In the genomic region with DNA sequence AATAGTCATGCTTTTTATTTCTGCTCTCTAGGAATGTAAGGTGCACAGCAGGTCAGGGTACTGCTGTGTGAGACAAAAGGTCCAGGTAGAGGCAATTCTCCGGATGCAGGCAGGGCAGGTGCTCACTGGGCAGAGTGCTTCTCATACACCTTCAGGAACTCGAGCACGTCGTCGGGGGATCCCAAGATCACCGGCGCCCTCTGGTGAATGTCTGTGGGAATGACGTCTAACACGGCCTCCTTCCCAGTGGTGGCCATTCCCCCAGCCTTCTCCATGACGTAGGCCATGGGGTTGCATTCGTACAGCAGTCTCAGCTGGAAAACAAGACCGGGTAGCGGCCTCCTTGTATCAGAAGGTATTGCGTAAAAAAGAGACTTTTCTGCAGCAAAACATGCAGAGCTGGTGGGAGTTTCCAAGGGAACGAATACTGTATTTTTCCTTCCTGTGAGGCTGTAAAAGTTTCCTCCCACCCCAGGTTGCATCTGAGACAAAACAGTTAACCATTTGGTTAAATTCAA, we compare ENCODE assay signal across 9 cellular contexts. TPM values are rescaled to one million over a fixed set of nuclear protein-coding genes. Genes with fewer than 3 reads are reported as not detected.
DNase-seq lines count a peak whose midpoint lies in the region; FAIRE-seq and TF ChIP-seq lines count a peak whose summit lies in the region.
"Had no signal": no experiment of that assay in that cellular context is flagged by ENCODE, and none has a peak within 500 bp of the region (broad histone marks: within the 10 kb centered on the region; RNA-seq: fewer than 3 reads in every experiment).

No MANE protein-coding gene starts in this region.

- H3K4me3 ChIP-seq in GM06990 (replicated peaks; ENCODE audit: low read depth, low read length) (no peak overlapping the region), cardiac muscle cell (no peak overlapping the region)

- H3K36me3 Mint-ChIP-seq in progenitor cell of endocrine pancreas (ENCODE audit: insufficient read depth): no peaks in the 10 kb centered on the region

- H3K9me3 Mint-ChIP-seq in progenitor cell of endocrine pancreas (ENCODE audit: low read depth): no peaks in the 10 kb centered on the region

- H3K4me3 Mint-ChIP-seq in progenitor cell of endocrine pancreas (ENCODE audit: low read depth): no peak overlapping the region

- H3K27me3 ChIP-seq in GM06990 (replicated peaks; ENCODE audit: control insufficient read depth, insufficient read depth, low read length) (no peaks in the 10 kb centered on the region; the same call in none of the 2 replicates), cardiac muscle cell (no peaks in the 10 kb centered on the region)

- H3K36me3 ChIP-seq in GM06990 (ENCODE audit: control insufficient read depth, insufficient read depth, low read length) (no peaks in the 10 kb centered on the region), cardiac muscle cell (no peaks in the 10 kb centered on the region)

- FAIRE-seq in urothelium cell line (lab: Jason Lieb, UNC): peak; percentile 55

- H3K9me3 ChIP-seq in cardiac muscle cell (ENCODE audit: low read depth): no peaks in the 10 kb centered on the region

- H3K27ac ChIP-seq in cardiac muscle cell: no peak overlapping the region

- no peak overlapping the region for H3K27ac Mint-ChIP-seq in progenitor cell of endocrine pancreas

- TF ChIP-seq CTCF in GM06990 (IDR thresholded peaks at IDR 0.05; ENCODE audit: insufficient read depth, low read length, poor library complexity, severe bottlenecking) (peak; percentile 89), cardiac muscle cell (IDR thresholded peaks at IDR 0.05; ENCODE audit: low read depth, low read length) (peak; percentile 76), progenitor cell of endocrine pancreas (IDR thresholded peaks at IDR 0.05; ENCODE audit: unreplicated experiment) (peak; percentile 70)

- H3K4me1 ChIP-seq in cardiac muscle cell (ENCODE audit: low read depth): peaks cover 19% of the 10 kb centered on the region

- H3K27me3 Mint-ChIP-seq in progenitor cell of endocrine pancreas: no peaks in the 10 kb centered on the region

- DNase-seq in GM06990 (ENCODE audit: extremely low read depth, insufficient read length) (peak; percentile 37), LHCN-M2 (ENCODE audit: low read depth) (peak; percentile 54), SK-MEL-5 (ENCODE audit: low read depth, low spot score) (peak; percentile 80), cardiac muscle cell (ENCODE audit: low read depth in 1 of 2, low spot score in 1 of 2) (peak; percentile 73 to 91), progenitor cell of endocrine pancreas (ENCODE audit: low spot score, unreplicated experiment) (peak; percentile 75), urothelium cell line (ENCODE audit: low spot score) (peak; percentile 88), NCI-H446 treated with DMSO at 0.1 percent for 48 hours (lab: John Stamatoyannopoulos, UW) (no peak)
- DNase-seq in activated naive CD4-positive, alpha-beta T cell treated with anti-CD3 and anti-CD28 coated beads, Interleukin-2, amount 50 U/mL, for 16 hours: peak; percentile 69

- peaks cover 41% of the 10 kb centered on the region for H3K4me1 Mint-ChIP-seq in progenitor cell of endocrine pancreas (ENCODE audit: low read depth)

- in situ Hi-C loops in SK-MEL-5 (cut with HindIII; ENCODE audit: low pct_unique_long_range_greater_than_20kb, low sequenced_read_pairs): no loop called here

RNA-seq across cellular contexts. Expression of gene FBP2, which starts 9.7 kb away (rescaled TPM):
- total RNA-seq in LHCN-M2 (2014; rRNA removed) (not detected in 2 replicates), cardiac muscle cell (not detected in 2 replicates), progenitor cell of endocrine pancreas (not detected in 2 replicates)
- not detected for polyA plus RNA-seq in LHCN-M2 (2012)
- total RNA-seq in SK-MEL-5 (2014; rRNA removed; shearing (Covaris generic)): not detected in 2 replicates
- not detected in 2 replicates for polyA plus RNA-seq in SK-MEL-5 (2015; cell fraction: cytosol; rRNA removed)
- polyA plus RNA-seq in SK-MEL-5 (2015; cell fraction: nucleus; rRNA removed): not detected in 2 replicates
- polyA plus RNA-seq in cardiac muscle cell: 0.32 TPM in 2 replicates
- total RNA-seq: glomerular endothelial cell had no signal

RNA-seq across cellular contexts. Expression of gene FBP1, which starts 36.0 kb away (rescaled TPM):
- total RNA-seq in LHCN-M2 (2014; rRNA removed) (not detected in 2 replicates), cardiac muscle cell (0.46 and 2.9 TPM in 2 replicates), progenitor cell of endocrine pancreas (4.6 and 6.0 TPM in 2 replicates)
- polyA plus RNA-seq in LHCN-M2 (2012): 0.18 TPM
- 0.71 TPM in 1 of 2 replicates, not detected in the other for total RNA-seq in SK-MEL-5 (2014; rRNA removed; shearing (Covaris generic))
- polyA plus RNA-seq in SK-MEL-5 (2015; cell fraction: cytosol; rRNA removed): 0.33 TPM in 1 of 2 replicates, not detected in the other
- polyA plus RNA-seq in SK-MEL-5 (2015; cell fraction: nucleus; rRNA removed): not detected in 2 replicates
- 1.3 and 3.1 TPM in 2 replicates for polyA plus RNA-seq in cardiac muscle cell

RNA-seq across cellular contexts. Expression of gene PCAT7, which starts 48.4 kb away (rescaled TPM):
- total RNA-seq in LHCN-M2 (2014; rRNA removed): not detected in 2 replicates
- polyA plus RNA-seq in LHCN-M2 (2012): not detected
- total RNA-seq in SK-MEL-5 (2014; rRNA removed; shearing (Covaris generic)): 0.16 TPM in 1 of 2 replicates, not detected in the other
- 0.09 and 0.42 TPM in 2 replicates for polyA plus RNA-seq in SK-MEL-5 (2015; cell fraction: cytosol; rRNA removed)
- 0.23 and 0.25 TPM in 2 replicates for polyA plus RNA-seq in SK-MEL-5 (2015; cell fraction: nucleus; rRNA removed)
- total RNA-seq in cardiac muscle cell: 11.5 and 24.4 TPM in 2 replicates
- polyA plus RNA-seq in cardiac muscle cell: 10.6 and 25.3 TPM in 2 replicates
- 12.6 and 13.1 TPM in 2 replicates for total RNA-seq in progenitor cell of endocrine pancreas
- total RNA-seq: glomerular endothelial cell had no signal

Comparison
In these comparisons a context has a peak if more than half of its experiments do, and no peak if none do; other contexts are left out.
1. RNA of gene PCAT7, which starts 48.4 kb away (total RNA-seq): 11.5 to 24.4 TPM in cardiac muscle cell and 12.6 to 13.1 TPM in progenitor cell of endocrine pancreas; 0.16 TPM in SK-MEL-5 and not detected in LHCN-M2; every median in the first group is over 10 times any median in the second.
2. Peak in every context shown above with its lines, with median percentiles within 50 percentile points of each other: CTCF ChIP-seq.